In the genomic region with DNA sequence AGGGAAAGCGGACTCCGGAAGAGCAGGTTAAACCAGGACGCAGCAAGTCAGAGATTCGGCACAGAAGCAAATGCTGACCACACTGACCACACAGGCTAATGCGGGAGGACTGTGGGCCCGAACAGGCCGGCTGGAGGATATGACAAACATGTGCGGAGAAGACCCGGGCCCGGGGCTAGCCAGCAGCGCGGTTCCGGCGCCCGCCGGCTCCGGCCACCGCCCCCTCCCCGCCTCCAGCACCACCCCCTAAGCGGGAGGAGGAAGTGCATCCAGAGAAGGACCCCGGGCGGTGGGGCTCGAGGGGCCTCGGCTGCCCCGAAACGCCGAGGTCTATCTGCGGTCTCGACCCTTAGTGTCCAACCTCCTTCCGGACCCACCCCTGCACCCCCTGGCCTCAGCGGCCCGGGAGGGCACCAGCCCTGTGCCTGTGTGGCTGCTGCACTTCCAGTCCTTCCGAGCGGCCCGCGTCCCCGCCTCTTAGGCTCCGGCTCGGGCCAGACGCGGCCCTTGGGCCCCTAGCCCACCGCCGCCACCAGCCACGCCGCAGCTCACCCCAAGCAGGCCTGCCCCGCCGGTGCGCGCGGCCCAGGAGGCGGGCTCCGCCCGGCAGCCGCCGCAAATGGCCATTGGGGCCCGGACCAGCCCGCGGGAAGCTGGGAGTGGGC, we compare ENCODE assay signal across 1 cellular context.
A peak's percentile ranks its signal among the peaks of the same experiment; 100 is the strongest.
TF ChIP-seq lines count a peak whose summit lies in the region.

No MANE protein-coding gene starts in this region.

TF ChIP-seq in K562, 482 proteins besides CTCF, POLR2A, EP300 and RAD21 (continued from another document and continues in another):
- TF ChIP-seq, protein P1, sequence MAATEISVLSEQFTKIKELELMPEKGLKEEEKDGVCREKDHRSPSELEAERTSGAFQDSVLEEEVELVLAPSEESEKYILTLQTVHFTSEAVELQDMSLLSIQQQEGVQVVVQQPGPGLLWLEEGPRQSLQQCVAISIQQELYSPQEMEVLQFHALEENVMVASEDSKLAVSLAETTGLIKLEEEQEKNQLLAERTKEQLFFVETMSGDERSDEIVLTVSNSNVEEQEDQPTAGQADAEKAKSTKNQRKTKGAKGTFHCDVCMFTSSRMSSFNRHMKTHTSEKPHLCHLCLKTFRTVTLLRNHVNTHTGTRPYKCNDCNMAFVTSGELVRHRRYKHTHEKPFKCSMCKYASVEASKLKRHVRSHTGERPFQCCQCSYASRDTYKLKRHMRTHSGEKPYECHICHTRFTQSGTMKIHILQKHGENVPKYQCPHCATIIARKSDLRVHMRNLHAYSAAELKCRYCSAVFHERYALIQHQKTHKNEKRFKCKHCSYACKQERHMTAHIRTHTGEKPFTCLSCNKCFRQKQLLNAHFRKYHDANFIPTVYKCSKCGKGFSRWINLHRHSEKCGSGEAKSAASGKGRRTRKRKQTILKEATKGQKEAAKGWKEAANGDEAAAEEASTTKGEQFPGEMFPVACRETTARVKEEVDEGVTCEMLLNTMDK (IDR thresholded peaks at IDR 0.05; ENCODE audit: borderline replicate concordance, insufficient read depth, low read depth, low read length, poor library complexity, severe bottlenecking): no peak
- TF ChIP-seq SP2 (IDR thresholded peaks at IDR 0.05; ENCODE audit: extremely low read depth, low read depth, low read length, poor library complexity, severe bottlenecking) (no peak), KLF1 (tag; IDR thresholded peaks at IDR 0.05) (no peak), STAT5A (IDR thresholded peaks at IDR 0.05; ENCODE audit: borderline replicate concordance, low read length) (no peak), ZBTB8A (IDR thresholded peaks at IDR 0.05; ENCODE audit: partially characterized antibody) (no peak), ZNF436 (CRISPR knock-in tag; IDR thresholded peaks at IDR 0.05) (no peak), BCOR (IDR thresholded peaks at IDR 0.05) (no peak; the same call in 1 of the 2 replicates), GTF2A2 (tag; IDR thresholded peaks at IDR 0.05) (no peak), PTTG1 (tag; IDR thresholded peaks at IDR 0.05; ENCODE audit: low read depth) (no peak), ZKSCAN3 (CRISPR knock-in tag; IDR thresholded peaks at IDR 0.05) (no peak), ZNF445 (CRISPR knock-in tag; IDR thresholded peaks at IDR 0.05; ENCODE audit: low read depth) (no peak), ARID2 (IDR thresholded peaks at IDR 0.05) (no peak), RCOR1 (IDR thresholded peaks at IDR 0.05; ENCODE audit: borderline replicate concordance in 1 of 2, low read depth in 2 of 2, low read length in 2 of 2) (0 out of 4 replicates have a peak, but pooled peaks of 1 of the 2 experiments have one; percentile 3), RBM17 (IDR thresholded peaks at IDR 0.05; ENCODE audit: borderline replicate concordance, low read depth, low read length) (no peak), EP400 (IDR thresholded peaks at IDR 0.05) (peak; percentile 84), KLF10 (CRISPR knock-in tag; IDR thresholded peaks at IDR 0.05) (no peak), TCF3 (CRISPR knock-in tag; IDR thresholded peaks at IDR 0.05) (no peak), MYBL2 (IDR thresholded peaks at IDR 0.05; ENCODE audit: low read depth) (no peak), MYBL2 (CRISPR knock-in tag; IDR thresholded peaks at IDR 0.05; ENCODE audit: borderline replicate concordance) (no peak), HLTF (IDR thresholded peaks at IDR 0.05) (no peak), TFAM (CRISPR knock-in tag; conservative IDR thresholded peaks at IDR 0.05) (no peak), BACH1 (tag; IDR thresholded peaks at IDR 0.05) (no peak), ZNF76 (CRISPR knock-in tag; IDR thresholded peaks at IDR 0.05; ENCODE audit: borderline replicate concordance) (no peak), HIVEP1 (CRISPR knock-in tag; IDR thresholded peaks at IDR 0.05) (no peak), RFX7 (CRISPR knock-in tag; IDR thresholded peaks at IDR 0.05) (no peak), ZNF778 (CRISPR knock-in tag; IDR thresholded peaks at IDR 0.05) (no peak), SMARCA5 (IDR thresholded peaks at IDR 0.05) (no peak), ZNF12 (CRISPR knock-in tag; IDR thresholded peaks at IDR 0.05) (no peak), ARNT (IDR thresholded peaks at IDR 0.05) (no peak), RBM14 (IDR thresholded peaks at IDR 0.05; ENCODE audit: borderline replicate concordance, insufficient read depth, low read depth, low read length) (no peak), TBL1XR1 (IDR thresholded peaks at IDR 0.05; ENCODE audit: low read length in 2 of 2) (no peak), YY1 (IDR thresholded peaks at IDR 0.05; ENCODE audit: borderline replicate concordance in 1 of 3, control insufficient read depth in 1 of 3, extremely low read depth in 1 of 3, insufficient read depth in 3 of 3, insufficient read length in 1 of 3, insufficient replicate concordance in 2 of 3, low read depth in 1 of 3, low read length in 2 of 3) (peak in 1 of 3 experiments; percentile 75), ZNF24 (IDR thresholded peaks at IDR 0.05) (no peak), TAF9B (IDR thresholded peaks at IDR 0.05; ENCODE audit: partially characterized antibody) (peak; percentile 36), KLF16 (IDR thresholded peaks at IDR 0.05) (0 out of 2 replicates have a peak, but pooled peaks have one; percentile 40)
- TF ChIP-seq, protein P2, sequence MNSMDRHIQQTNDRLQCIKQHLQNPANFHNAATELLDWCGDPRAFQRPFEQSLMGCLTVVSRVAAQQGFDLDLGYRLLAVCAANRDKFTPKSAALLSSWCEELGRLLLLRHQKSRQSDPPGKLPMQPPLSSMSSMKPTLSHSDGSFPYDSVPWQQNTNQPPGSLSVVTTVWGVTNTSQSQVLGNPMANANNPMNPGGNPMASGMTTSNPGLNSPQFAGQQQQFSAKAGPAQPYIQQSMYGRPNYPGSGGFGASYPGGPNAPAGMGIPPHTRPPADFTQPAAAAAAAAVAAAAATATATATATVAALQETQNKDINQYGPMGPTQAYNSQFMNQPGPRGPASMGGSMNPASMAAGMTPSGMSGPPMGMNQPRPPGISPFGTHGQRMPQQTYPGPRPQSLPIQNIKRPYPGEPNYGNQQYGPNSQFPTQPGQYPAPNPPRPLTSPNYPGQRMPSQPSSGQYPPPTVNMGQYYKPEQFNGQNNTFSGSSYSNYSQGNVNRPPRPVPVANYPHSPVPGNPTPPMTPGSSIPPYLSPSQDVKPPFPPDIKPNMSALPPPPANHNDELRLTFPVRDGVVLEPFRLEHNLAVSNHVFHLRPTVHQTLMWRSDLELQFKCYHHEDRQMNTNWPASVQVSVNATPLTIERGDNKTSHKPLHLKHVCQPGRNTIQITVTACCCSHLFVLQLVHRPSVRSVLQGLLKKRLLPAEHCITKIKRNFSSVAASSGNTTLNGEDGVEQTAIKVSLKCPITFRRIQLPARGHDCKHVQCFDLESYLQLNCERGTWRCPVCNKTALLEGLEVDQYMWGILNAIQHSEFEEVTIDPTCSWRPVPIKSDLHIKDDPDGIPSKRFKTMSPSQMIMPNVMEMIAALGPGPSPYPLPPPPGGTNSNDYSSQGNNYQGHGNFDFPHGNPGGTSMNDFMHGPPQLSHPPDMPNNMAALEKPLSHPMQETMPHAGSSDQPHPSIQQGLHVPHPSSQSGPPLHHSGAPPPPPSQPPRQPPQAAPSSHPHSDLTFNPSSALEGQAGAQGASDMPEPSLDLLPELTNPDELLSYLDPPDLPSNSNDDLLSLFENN (IDR thresholded peaks at IDR 0.05; ENCODE audit: low read depth in 2 of 2, low read length in 2 of 2): no peak
- TF ChIP-seq, protein P3, sequence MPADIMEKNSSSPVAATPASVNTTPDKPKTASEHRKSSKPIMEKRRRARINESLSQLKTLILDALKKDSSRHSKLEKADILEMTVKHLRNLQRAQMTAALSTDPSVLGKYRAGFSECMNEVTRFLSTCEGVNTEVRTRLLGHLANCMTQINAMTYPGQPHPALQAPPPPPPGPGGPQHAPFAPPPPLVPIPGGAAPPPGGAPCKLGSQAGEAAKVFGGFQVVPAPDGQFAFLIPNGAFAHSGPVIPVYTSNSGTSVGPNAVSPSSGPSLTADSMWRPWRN (IDR thresholded peaks at IDR 0.05; ENCODE audit: low read depth): no peak
- TF ChIP-seq, protein P4, sequence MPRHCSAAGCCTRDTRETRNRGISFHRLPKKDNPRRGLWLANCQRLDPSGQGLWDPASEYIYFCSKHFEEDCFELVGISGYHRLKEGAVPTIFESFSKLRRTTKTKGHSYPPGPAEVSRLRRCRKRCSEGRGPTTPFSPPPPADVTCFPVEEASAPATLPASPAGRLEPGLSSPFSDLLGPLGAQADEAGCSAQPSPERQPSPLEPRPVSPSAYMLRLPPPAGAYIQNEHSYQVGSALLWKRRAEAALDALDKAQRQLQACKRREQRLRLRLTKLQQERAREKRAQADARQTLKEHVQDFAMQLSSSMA (CRISPR knock-in tag; IDR thresholded peaks at IDR 0.05): no peak
- TF ChIP-seq, protein P5, sequence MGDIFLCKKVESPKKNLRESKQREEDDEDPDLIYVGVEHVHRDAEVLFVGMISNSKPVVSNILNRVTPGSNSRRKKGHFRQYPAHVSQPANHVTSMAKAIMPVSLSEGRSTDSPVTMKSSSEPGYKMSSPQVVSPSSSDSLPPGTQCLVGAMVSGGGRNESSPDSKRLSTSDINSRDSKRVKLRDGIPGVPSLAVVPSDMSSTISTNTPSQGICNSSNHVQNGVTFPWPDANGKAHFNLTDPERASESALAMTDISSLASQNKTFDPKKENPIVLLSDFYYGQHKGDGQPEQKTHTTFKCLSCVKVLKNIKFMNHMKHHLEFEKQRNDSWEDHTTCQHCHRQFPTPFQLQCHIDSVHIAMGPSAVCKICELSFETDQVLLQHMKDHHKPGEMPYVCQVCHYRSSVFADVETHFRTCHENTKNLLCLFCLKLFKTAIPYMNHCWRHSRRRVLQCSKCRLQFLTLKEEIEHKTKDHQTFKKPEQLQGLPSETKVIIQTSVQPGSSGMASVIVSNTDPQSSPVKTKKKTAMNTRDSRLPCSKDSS (IDR thresholded peaks at IDR 0.05; ENCODE audit: low read depth, partially characterized antibody): no peak
- TF ChIP-seq, protein P6, sequence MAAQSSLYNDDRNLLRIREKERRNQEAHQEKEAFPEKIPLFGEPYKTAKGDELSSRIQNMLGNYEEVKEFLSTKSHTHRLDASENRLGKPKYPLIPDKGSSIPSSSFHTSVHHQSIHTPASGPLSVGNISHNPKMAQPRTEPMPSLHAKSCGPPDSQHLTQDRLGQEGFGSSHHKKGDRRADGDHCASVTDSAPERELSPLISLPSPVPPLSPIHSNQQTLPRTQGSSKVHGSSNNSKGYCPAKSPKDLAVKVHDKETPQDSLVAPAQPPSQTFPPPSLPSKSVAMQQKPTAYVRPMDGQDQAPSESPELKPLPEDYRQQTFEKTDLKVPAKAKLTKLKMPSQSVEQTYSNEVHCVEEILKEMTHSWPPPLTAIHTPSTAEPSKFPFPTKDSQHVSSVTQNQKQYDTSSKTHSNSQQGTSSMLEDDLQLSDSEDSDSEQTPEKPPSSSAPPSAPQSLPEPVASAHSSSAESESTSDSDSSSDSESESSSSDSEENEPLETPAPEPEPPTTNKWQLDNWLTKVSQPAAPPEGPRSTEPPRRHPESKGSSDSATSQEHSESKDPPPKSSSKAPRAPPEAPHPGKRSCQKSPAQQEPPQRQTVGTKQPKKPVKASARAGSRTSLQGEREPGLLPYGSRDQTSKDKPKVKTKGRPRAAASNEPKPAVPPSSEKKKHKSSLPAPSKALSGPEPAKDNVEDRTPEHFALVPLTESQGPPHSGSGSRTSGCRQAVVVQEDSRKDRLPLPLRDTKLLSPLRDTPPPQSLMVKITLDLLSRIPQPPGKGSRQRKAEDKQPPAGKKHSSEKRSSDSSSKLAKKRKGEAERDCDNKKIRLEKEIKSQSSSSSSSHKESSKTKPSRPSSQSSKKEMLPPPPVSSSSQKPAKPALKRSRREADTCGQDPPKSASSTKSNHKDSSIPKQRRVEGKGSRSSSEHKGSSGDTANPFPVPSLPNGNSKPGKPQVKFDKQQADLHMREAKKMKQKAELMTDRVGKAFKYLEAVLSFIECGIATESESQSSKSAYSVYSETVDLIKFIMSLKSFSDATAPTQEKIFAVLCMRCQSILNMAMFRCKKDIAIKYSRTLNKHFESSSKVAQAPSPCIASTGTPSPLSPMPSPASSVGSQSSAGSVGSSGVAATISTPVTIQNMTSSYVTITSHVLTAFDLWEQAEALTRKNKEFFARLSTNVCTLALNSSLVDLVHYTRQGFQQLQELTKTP (IDR thresholded peaks at IDR 0.05; ENCODE audit: low read depth in 1 of 2, partially characterized antibody in 2 of 2): no peak
- TF ChIP-seq, protein P7, sequence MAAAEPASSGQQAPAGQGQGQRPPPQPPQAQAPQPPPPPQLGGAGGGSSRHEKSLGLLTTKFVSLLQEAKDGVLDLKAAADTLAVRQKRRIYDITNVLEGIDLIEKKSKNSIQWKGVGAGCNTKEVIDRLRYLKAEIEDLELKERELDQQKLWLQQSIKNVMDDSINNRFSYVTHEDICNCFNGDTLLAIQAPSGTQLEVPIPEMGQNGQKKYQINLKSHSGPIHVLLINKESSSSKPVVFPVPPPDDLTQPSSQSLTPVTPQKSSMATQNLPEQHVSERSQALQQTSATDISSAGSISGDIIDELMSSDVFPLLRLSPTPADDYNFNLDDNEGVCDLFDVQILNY (CRISPR knock-in tag; IDR thresholded peaks at IDR 0.05): no peak
- TF ChIP-seq, protein P8, sequence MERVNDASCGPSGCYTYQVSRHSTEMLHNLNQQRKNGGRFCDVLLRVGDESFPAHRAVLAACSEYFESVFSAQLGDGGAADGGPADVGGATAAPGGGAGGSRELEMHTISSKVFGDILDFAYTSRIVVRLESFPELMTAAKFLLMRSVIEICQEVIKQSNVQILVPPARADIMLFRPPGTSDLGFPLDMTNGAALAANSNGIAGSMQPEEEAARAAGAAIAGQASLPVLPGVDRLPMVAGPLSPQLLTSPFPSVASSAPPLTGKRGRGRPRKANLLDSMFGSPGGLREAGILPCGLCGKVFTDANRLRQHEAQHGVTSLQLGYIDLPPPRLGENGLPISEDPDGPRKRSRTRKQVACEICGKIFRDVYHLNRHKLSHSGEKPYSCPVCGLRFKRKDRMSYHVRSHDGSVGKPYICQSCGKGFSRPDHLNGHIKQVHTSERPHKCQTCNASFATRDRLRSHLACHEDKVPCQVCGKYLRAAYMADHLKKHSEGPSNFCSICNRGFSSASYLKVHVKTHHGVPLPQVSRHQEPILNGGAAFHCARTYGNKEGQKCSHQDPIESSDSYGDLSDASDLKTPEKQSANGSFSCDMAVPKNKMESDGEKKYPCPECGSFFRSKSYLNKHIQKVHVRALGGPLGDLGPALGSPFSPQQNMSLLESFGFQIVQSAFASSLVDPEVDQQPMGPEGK (CRISPR knock-in tag; IDR thresholded peaks at IDR 0.05; ENCODE audit: borderline replicate concordance): no peak
- TF ChIP-seq, protein P9, sequence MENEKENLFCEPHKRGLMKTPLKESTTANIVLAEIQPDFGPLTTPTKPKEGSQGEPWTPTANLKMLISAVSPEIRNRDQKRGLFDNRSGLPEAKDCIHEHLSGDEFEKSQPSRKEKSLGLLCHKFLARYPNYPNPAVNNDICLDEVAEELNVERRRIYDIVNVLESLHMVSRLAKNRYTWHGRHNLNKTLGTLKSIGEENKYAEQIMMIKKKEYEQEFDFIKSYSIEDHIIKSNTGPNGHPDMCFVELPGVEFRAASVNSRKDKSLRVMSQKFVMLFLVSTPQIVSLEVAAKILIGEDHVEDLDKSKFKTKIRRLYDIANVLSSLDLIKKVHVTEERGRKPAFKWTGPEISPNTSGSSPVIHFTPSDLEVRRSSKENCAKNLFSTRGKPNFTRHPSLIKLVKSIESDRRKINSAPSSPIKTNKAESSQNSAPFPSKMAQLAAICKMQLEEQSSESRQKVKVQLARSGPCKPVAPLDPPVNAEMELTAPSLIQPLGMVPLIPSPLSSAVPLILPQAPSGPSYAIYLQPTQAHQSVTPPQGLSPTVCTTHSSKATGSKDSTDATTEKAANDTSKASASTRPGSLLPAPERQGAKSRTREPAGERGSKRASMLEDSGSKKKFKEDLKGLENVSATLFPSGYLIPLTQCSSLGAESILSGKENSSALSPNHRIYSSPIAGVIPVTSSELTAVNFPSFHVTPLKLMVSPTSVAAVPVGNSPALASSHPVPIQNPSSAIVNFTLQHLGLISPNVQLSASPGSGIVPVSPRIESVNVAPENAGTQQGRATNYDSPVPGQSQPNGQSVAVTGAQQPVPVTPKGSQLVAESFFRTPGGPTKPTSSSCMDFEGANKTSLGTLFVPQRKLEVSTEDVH (IDR thresholded peaks at IDR 0.05; ENCODE audit: low read depth, partially characterized antibody): no peak
